Comparison of ENCODE assay signal across 16 cellular contexts in genomic region chr9:801399-802071, GRCh38. TPM values are rescaled to one million over a fixed set of nuclear protein-coding genes. Genes with fewer than 3 reads are reported as not detected.
DNase-seq lines count a peak whose midpoint lies in the region; ATAC-seq and TF ChIP-seq lines count a peak whose summit lies in the region.
"Had no signal": no experiment of that assay in that cellular context is flagged by ENCODE, and none has a peak within 500 bp of the region (broad histone marks: within the 10 kb centered on the region; RNA-seq: fewer than 3 reads in every experiment).

No MANE protein-coding gene starts in this region.

- in situ Hi-C loops in astrocyte of the cerebellum (cut with HindIII; ENCODE audit: low sequenced_read_pairs), result no loop called here

- H3K27ac Mint-ChIP-seq in HFFc6, result peak overlapping the region; percentile 58; the same call in 1 of the 2 replicates
- H3K27ac Mint-ChIP-seq: activated CD4-positive, alpha-beta memory T cell treated with anti-CD3 and anti-CD28 coated beads, Interleukin-2, amount 10 ng/mL, durations not matched to agents 7 days and 5 days had no signal

- intact Hi-C loops in psoas muscle (cut with DNase I), result no loop called here

- peak overlapping the region; percentile 13 for H3K4me2 ChIP-seq in skeletal muscle satellite cell (ENCODE audit: low read length)

- no peaks in the 10 kb centered on the region; the same call in none of the 2 replicates for H3K27me3 Mint-ChIP-seq in HFFc6 (ENCODE audit: insufficient read depth)

- H3K9me3 ChIP-seq in skeletal muscle satellite cell (replicated peaks; ENCODE audit: low read length) (no peaks in the 10 kb centered on the region), psoas muscle (no peaks in the 10 kb centered on the region)

- no peaks in the 10 kb centered on the region for H3K36me3 ChIP-seq in skeletal muscle satellite cell (ENCODE audit: insufficient read depth, low read length)
- no peaks in the 10 kb centered on the region for H3K36me3 ChIP-seq in psoas muscle (ENCODE audit: insufficient read depth in 1 of 2, low read depth in 1 of 2)

- H3K9me3 Mint-ChIP-seq in HFFc6, result no peaks in the 10 kb centered on the region
- H3K9me3 Mint-ChIP-seq: activated CD4-positive, alpha-beta memory T cell treated with anti-CD3 and anti-CD28 coated beads, Interleukin-2, amount 10 ng/mL, durations not matched to agents 7 days and 5 days; naive B cell had no signal

- H3K4me1 Mint-ChIP-seq in HFFc6 (ENCODE audit: low read depth), result peaks cover 45% of the 10 kb centered on the region
- H3K4me1 Mint-ChIP-seq: naive B cell had no signal

- H3K4me3 ChIP-seq in astrocyte of the cerebellum (ENCODE audit: low read depth, low read length) (no peak overlapping the region), foreskin fibroblast (ENCODE audit: low read depth in 1 of 2, low read length in 2 of 2) (no peak overlapping the region), skeletal muscle satellite cell (ENCODE audit: low read length) (no peak overlapping the region), psoas muscle (no peak overlapping the region)

- H3K4me1 ChIP-seq in skeletal muscle satellite cell (ENCODE audit: control insufficient read depth, insufficient read depth, low read length), result peaks cover 13% of the 10 kb centered on the region
- H3K4me1 ChIP-seq in psoas muscle, result no peaks in the 10 kb centered on the region

- H3K27me3 ChIP-seq in skeletal muscle satellite cell (ENCODE audit: control insufficient read depth, insufficient read depth, low read length) (no peaks in the 10 kb centered on the region), psoas muscle (ENCODE audit: insufficient read depth in 3 of 3, low read length in 2 of 3) (no peaks in the 10 kb centered on the region)

- peak; percentile 35 for DNase-seq in HFFc6
- DNase-seq in astrocyte of the cerebellum (ENCODE audit: low read depth), result peak; percentile 56
- peak; percentile 6 to 8 for DNase-seq in foreskin fibroblast
- no peak for DNase-seq in activated CD4-positive, CD25-positive, alpha-beta regulatory T cell treated with anti-CD3 and anti-CD28 coated beads, Interleukin-2, amount 50 U/mL, for 72 hours
- no peak for DNase-seq in cerebellar cortex (ENCODE audit: low spot score)
- no peak for DNase-seq in caudate nucleus (lab: John Stamatoyannopoulos, UW)
- DNase-seq in psoas muscle, result no peak
- DNase-seq: activated CD4-positive, alpha-beta memory T cell treated with anti-CD3 and anti-CD28 coated beads, Interleukin-2, amount 10 ng/mL, durations not matched to agents 7 days and 5 days; COR-L47; naive B cell; NCI-H146; NCI-H510A had no signal

- H3K27ac ChIP-seq in caudate nucleus (ENCODE audit: low read depth, low read length) (no peak overlapping the region), psoas muscle (no peak overlapping the region)

- peak overlapping the region; percentile 11; the same call in 1 of the 2 replicates for H3K4me3 Mint-ChIP-seq in HFFc6
- H3K4me3 Mint-ChIP-seq: activated CD4-positive, alpha-beta memory T cell treated with anti-CD3 and anti-CD28 coated beads, Interleukin-2, amount 10 ng/mL, durations not matched to agents 7 days and 5 days; naive B cell had no signal

- WGBS in psoas muscle, 3 donors, result 58 to 68% (median 59%) methylated on average over 11 of the region's 11 CpGs

- H3K9ac ChIP-seq in skeletal muscle satellite cell (ENCODE audit: low read depth, low read length), result no peak overlapping the region

- TF ChIP-seq CTCF in HFFc6 (IDR thresholded peaks at IDR 0.05), result no peak
- no peak for TF ChIP-seq CTCF in astrocyte of the cerebellum (IDR thresholded peaks at IDR 0.05; ENCODE audit: low read depth, low read length, missing control alignments)
- no peak for TF ChIP-seq CTCF in foreskin fibroblast (IDR thresholded peaks at IDR 0.05; ENCODE audit: low read depth, low read length)
- no peak for TF ChIP-seq CTCF in psoas muscle (IDR thresholded peaks at IDR 0.05)

- H3K36me3 Mint-ChIP-seq in HFFc6 (ENCODE audit: low read depth), result no peaks in the 10 kb centered on the region
- H3K36me3 Mint-ChIP-seq: naive B cell had no signal

- ATAC-seq in psoas muscle, result no peak

RNA-seq across cellular contexts. Expression of gene DMRT1, which starts 40.0 kb away (rescaled TPM):
- total RNA-seq in HFFc6 (2021; fragmentation: NEBNext Ultra II Directional; extraction: Animal tissue kit (Norgen Biotek cat#: 25700)), result not detected
- total RNA-seq in skeletal muscle satellite cell (2012; rRNA removed), result not detected in 2 replicates
- total RNA-seq in psoas muscle, result not detected
- polyA plus RNA-seq in psoas muscle, result not detected
- total RNA-seq: activated CD4-positive, alpha-beta memory T cell treated with anti-CD3 and anti-CD28 coated beads, Interleukin-2, amount 10 ng/mL, durations not matched to agents 7 days and 5 days; cerebellum; skeletal muscle tissue; subcutaneous adipose tissue had no signal

Comparison
In these comparisons a context has a peak if more than half of its experiments do, and no peak if none do; other contexts are left out.
1. DNase-seq: peak in HFFc6 (single experiment), astrocyte of the cerebellum (single experiment) and foreskin fibroblast (2 of 2); none in activated CD4-positive, CD25-positive, alpha-beta regulatory T cell treated with anti-CD3 and anti-CD28 coated beads, Interleukin-2, amount 50 U/mL, for 72 hours (single experiment), cerebellar cortex (single experiment), caudate nucleus (0 of 61) and psoas muscle (0 of 2).